8 cellular contexts compared by ENCODE assay signal in the genomic region with DNA sequence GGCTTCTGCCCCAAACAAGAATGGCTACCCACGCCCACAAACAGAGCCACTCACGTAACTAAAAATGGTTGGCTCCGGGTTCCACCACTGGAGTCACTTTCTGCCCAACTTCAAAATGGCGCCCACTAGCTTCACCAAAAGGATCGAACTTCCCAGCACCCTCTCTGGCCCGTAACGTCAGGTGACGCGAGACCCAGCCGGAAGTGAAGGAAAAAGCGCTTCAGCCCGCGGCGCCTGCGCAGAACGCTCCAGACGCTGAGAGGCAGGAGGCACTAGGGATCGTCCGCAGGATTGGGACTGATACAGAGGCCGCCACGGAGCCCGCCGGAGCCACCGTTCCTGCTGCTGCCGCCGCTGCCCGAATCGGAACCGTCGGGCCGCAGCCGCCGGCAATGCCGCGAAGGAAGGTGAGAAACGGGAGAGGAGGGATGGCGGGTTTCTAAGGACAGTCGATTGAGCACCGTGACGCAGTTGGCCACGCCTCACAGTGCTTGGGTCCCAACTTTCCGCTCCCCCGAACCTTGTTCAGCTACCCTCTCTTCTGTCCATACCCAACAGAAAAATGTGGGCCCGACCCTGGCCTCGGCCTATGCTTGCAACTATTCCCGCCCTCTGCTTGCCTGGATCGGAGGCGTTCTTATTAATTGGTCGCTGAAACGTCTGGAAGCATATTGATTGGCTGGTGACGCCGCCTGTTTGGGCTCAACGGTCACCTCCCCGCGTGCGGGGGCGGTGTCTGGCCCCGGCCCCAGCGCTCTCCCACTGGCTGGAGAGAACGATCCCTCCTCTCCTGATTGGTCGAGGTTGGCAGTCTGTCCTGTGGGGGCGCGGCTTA. TPM values are rescaled to one million over a fixed set of nuclear protein-coding genes. Genes with fewer than 3 reads are reported as not detected.
DNase-seq lines count a peak whose midpoint lies in the region; ATAC-seq and TF ChIP-seq lines count a peak whose summit lies in the region.

A gene (plus strand): TSS at position 239 of the 835 bp plus-strand sequence. CDS start 154 bp downstream, at position 393.

- peak; percentile 9 to 73 (median 38) for TF ChIP-seq CTCF in prostate gland (IDR thresholded peaks at IDR 0.05)

- no peaks in the 10 kb centered on the region for H3K27me3 ChIP-seq in prostate gland (replicated peaks; ENCODE audit: insufficient read depth)

- WGBS in prostate gland: under 1% methylated on average over 63 of the region's 63 CpGs
- WGBS in urinary bladder: under 1% methylated on average over 63 of the region's 63 CpGs

- peaks cover 11% of the 10 kb centered on the region for H3K4me1 ChIP-seq in prostate gland (replicated peaks)
- H3K4me1 ChIP-seq in urinary bladder (ENCODE audit: insufficient read depth): no peaks in the 10 kb centered on the region

- H3K27ac ChIP-seq in prostate gland (peak within 1 kb of the TSS; percentile 99 to 100), urinary bladder (ENCODE audit: low read depth) (peak within 1 kb of the TSS; percentile 98)

- intact Hi-C loops in T-helper 2 cell treated with Interferon-gamma antibody and Interleukin-4, amounts not matched to agents 100 ng/mL and 5 ng/mL, for 36 hours (cut with micrococcal nuclease): loop anchor here (1.0 to 2.0 kb wide), 7 partner anchors 24 to 374 kb away; a partner anchor contains a TSS
- intact Hi-C loops in left ventricle myocardium superior (cut with micrococcal nuclease): no loop called here
- intact Hi-C loops in prostate gland (cut with DNase I): no loop called here

- H3K4me3 ChIP-seq in prostate gland: peak within 1 kb of the TSS; percentile 94 to 95
- H3K4me3 ChIP-seq in urinary bladder (ENCODE audit: low read depth, low read length): peak within 1 kb of the TSS; percentile 67

- H3K36me3 ChIP-seq in prostate gland (peaks cover 0 to 1% of the 10 kb centered on the region in 2 donors), urinary bladder (ENCODE audit: insufficient read depth) (peaks cover 2% of the 10 kb centered on the region)

- ATAC-seq in GM18499 (IDR thresholded peaks at IDR 0.05; ENCODE audit: insufficient read depth, unreplicated experiment) (peak; percentile 85), HG02943 (IDR thresholded peaks at IDR 0.05; ENCODE audit: low read depth, unreplicated experiment) (peak; percentile 90), left ventricle myocardium superior (peak; percentile 95)

- no peaks in the 10 kb centered on the region for H3K9me3 ChIP-seq in prostate gland

- peak; percentile 82 for TF ChIP-seq POLR2A in prostate gland (IDR thresholded peaks at IDR 0.05)

- DNase-seq in NCI-H187 treated with DMSO at 0.1 percent for 48 hours (lab: John Stamatoyannopoulos, UW) (peak; percentile 94), anterior cingulate cortex (lab: John Stamatoyannopoulos, UW) (peak; percentile 94 to 100 (median 98)), left ventricle myocardium superior (peak; percentile 99), prostate gland (ENCODE audit: low spot score) (peak; percentile 100)

RNA-seq across cellular contexts. Expression of the gene that starts here (rescaled TPM):
- total RNA-seq in T-helper 2 cell treated with Interferon-gamma antibody and Interleukin-4, amounts not matched to agents 100 ng/mL and 5 ng/mL, for 36 hours: 73.3 and 80.8 TPM in 2 replicates
- 52.8 TPM for total RNA-seq in left ventricle myocardium superior
- 10 to 100 TPM; 48.3 to 78.6 TPM for total RNA-seq in prostate gland
- total RNA-seq in urinary bladder: 58.7 TPM
- 32.3 TPM for polyA plus RNA-seq in urinary bladder

Comparison
In these comparisons a context has a peak if more than half of its experiments do, and no peak if none do; other contexts are left out.
1. Peak in every context shown above with its lines: DNase-seq, ATAC-seq, H3K4me3 ChIP-seq and H3K27ac ChIP-seq.